ENCODE assay signal across 8 cellular contexts in genomic region chr4:139950568-139950967, GRCh38.
DNase-seq lines count a peak whose midpoint lies in the region; ATAC-seq and TF ChIP-seq lines count a peak whose summit lies in the region.

No MANE protein-coding gene starts in this region.

- H2BK5ac ChIP-seq in H9 (ENCODE audit: insufficient read length, low read length): no peak overlapping the region

- H3K23ac ChIP-seq in H9 (ENCODE audit: insufficient read length, low read depth, low read length): no peak overlapping the region

- WGBS in H9 (ENCODE audit: extremely low coverage, insufficient read length, low lambda C conversion rate): no CpG with 5 or more reads among the region's 5 CpGs

- no peak overlapping the region for H3K4me2 ChIP-seq in H9 (ENCODE audit: insufficient read depth, insufficient read length, low read length)

- no peaks in the 10 kb centered on the region for H3K4me1 ChIP-seq in H9 (ENCODE audit: insufficient read depth, low read length)

- ATAC-seq in GM18505 (IDR thresholded peaks at IDR 0.05; ENCODE audit: unreplicated experiment): peak; percentile 85
- ATAC-seq in GM21717 (IDR thresholded peaks at IDR 0.05; ENCODE audit: unreplicated experiment): peak; percentile 80

- no peak overlapping the region for H3K4me3 Mint-ChIP-seq in H9

- H2AK5ac ChIP-seq in H9 (ENCODE audit: insufficient read length, low read length): no peak overlapping the region

- H2BK120ac ChIP-seq in H9 (ENCODE audit: low read depth, low read length, poor library complexity, severe bottlenecking): no peak overlapping the region

- no peak overlapping the region for H3K9ac ChIP-seq in H9 (ENCODE audit: extremely low read depth, insufficient read length, low read length)

- no peak overlapping the region for H3K18ac ChIP-seq in H9 (ENCODE audit: insufficient read length, low read depth, low read length)

- no peaks in the 10 kb centered on the region for H3K79me2 ChIP-seq in H9 (ENCODE audit: insufficient read depth, low read length)

- H3K27me3 ChIP-seq in H9 (ENCODE audit: insufficient read depth, low read length): no peaks in the 10 kb centered on the region

- H3K27ac ChIP-seq in KOPT-K1 (ENCODE audit: low read depth, low read length, poor library complexity, severe bottlenecking): peak overlapping the region; percentile 33
- H3K27ac ChIP-seq in H9 (ENCODE audit: insufficient read length, low read depth, low read length): no peak overlapping the region

- H3K14ac ChIP-seq in H9 (ENCODE audit: insufficient read depth, low read length): no peak overlapping the region

- no peak for TF ChIP-seq CTCF in choroid plexus epithelial cell (conservative IDR thresholded peaks at IDR 0.05; ENCODE audit: low read depth, low read length)
- no peak for TF ChIP-seq CTCF in H9 (conservative IDR thresholded peaks at IDR 0.05)

- no peak overlapping the region for H2BK12ac ChIP-seq in H9 (ENCODE audit: insufficient read length, low read depth, low read length)

- no peaks in the 10 kb centered on the region; the same call in 1 of the 2 replicates for H3K27me3 Mint-ChIP-seq in H9 (ENCODE audit: low read depth)

- no peak overlapping the region for H3T11ph ChIP-seq in H9 (ENCODE audit: low read length)

- no peak overlapping the region for H3K27ac Mint-ChIP-seq in H9

- no peaks in the 10 kb centered on the region for H3K36me3 ChIP-seq in KOPT-K1 (ENCODE audit: insufficient read depth, low read length)

- H3K56ac ChIP-seq in H9 (ENCODE audit: insufficient read length, low read depth, low read length): no peak overlapping the region

- peaks cover 0 to 4% (median 2%) of the 10 kb centered on the region in 3 experiments; a peak in 2 of 7 replicates for H3K36me3 Mint-ChIP-seq in H9 (ENCODE audit: insufficient read depth in 1 of 3, low read depth in 3 of 3)

- H4K8ac ChIP-seq in H9 (replicated peaks; ENCODE audit: insufficient read length, low read depth, low read length): no peak overlapping the region

- no peaks in the 10 kb centered on the region for H3K23me2 ChIP-seq in H9 (ENCODE audit: insufficient read length, low read depth, low read length, poor library complexity, severe bottlenecking)

- H3K79me1 ChIP-seq in H9 (ENCODE audit: insufficient read depth, low read depth, low read length, poor library complexity, severe bottlenecking): no peaks in the 10 kb centered on the region

- no peak overlapping the region for H2AFZ ChIP-seq in H9 (ENCODE audit: low read length)

- no peak overlapping the region for H3K4ac ChIP-seq in H9 (ENCODE audit: low read depth, low read length)

- H3K9me3 ChIP-seq in KOPT-K1 (ENCODE audit: insufficient read depth, low read length, poor library complexity, severe bottlenecking) (no peaks in the 10 kb centered on the region), H9 (ENCODE audit: control insufficient read depth, low read depth, low read length) (no peaks in the 10 kb centered on the region)

- no peak overlapping the region for H3K4me3 ChIP-seq in choroid plexus epithelial cell (ENCODE audit: low read depth, low read length)

- no peak for TF ChIP-seq POLR2A in GM18505 (IDR thresholded peaks at IDR 0.05; ENCODE audit: borderline replicate concordance, extremely low read depth, insufficient read depth, insufficient read length)

- peak; percentile 87 for DNase-seq in choroid plexus epithelial cell (ENCODE audit: low read depth)
- DNase-seq in NCI-H226: no peak
- no peak for DNase-seq in H9
- DNase-seq in activated gamma-delta T cell treated with Interleukin-2 at 50 U/mL for 16 hours: no peak
- DNase-seq in HUDEP-2 (lab: John Stamatoyannopoulos, UW; ENCODE audit: unreplicated experiment in 76 of 76): no peak

- no peak overlapping the region for H4K5ac ChIP-seq in H9 (ENCODE audit: insufficient read length, low read depth, low read length)

- peaks cover 0 to 2% of the 10 kb centered on the region in 2 experiments; a peak in 2 of 5 replicates for H3K9me3 Mint-ChIP-seq in H9

- peaks cover 10 to 17% of the 10 kb centered on the region in 2 experiments; a peak in 3 of 4 replicates for H3K4me1 Mint-ChIP-seq in H9

- no peaks in the 10 kb centered on the region for H4K20me1 ChIP-seq in H9 (ENCODE audit: control insufficient read depth, insufficient read depth, insufficient read length)

- H2BK20ac ChIP-seq in H9 (ENCODE audit: low read depth, low read length, poor library complexity, severe bottlenecking): no peak overlapping the region

- no peak overlapping the region for H2BK15ac ChIP-seq in H9 (ENCODE audit: low read depth, low read length)

- H4K91ac ChIP-seq in H9 (ENCODE audit: insufficient read length, low read depth, low read length): no peak overlapping the region
